Comparison of ENCODE assay signal across 8 cellular contexts in genomic region chr16:56608043-56608875, GRCh38. TPM values are rescaled to one million over a fixed set of nuclear protein-coding genes. Genes with fewer than 3 reads are reported as not detected.
DNase-seq lines count a peak whose midpoint lies in the region; ATAC-seq and TF ChIP-seq lines count a peak whose summit lies in the region.

TSS of gene MT2A (plus strand) at chr16:56608584. CDS start at chr16:56608656, 72 bp downstream.

- peak within 1 kb of the TSS; percentile 84 to 99 (median 93) for H3K27ac ChIP-seq in heart right ventricle
- H3K27ac ChIP-seq in prostate gland = peak within 1 kb of the TSS; percentile 86 to 90

- peak; percentile 72 for ATAC-seq in HG02840 (IDR thresholded peaks at IDR 0.05; ENCODE audit: low FRiP score, unreplicated experiment)
- peak; percentile 78 to 89 (median 87) for ATAC-seq in heart right ventricle

- TF ChIP-seq POLR2A in prostate gland (IDR thresholded peaks at IDR 0.05) = peak; percentile 77

- H3K9me3 ChIP-seq in heart right ventricle (no peaks in the 10 kb centered on the region), prostate gland (no peaks in the 10 kb centered on the region)

- intact Hi-C loops in T-helper 1 cell treated with Interleukin-12 subunit alpha and Interleukin-12 subunit beta and Interleukin-4 antibody, amounts not matched to agents 30 ng/mL and 1 ng/mL, for 36 hours (cut with micrococcal nuclease) = loop anchor here (1.0 to 5.0 kb wide), 14 partner anchors 9 to 1129 kb away; partner anchors contain the start of genes HERPUD1, KATNB1, MT1E and MT1F
- intact Hi-C loops in heart right ventricle (cut with DNase I) (loop anchor here in 7 of 10 donors (1.0 to 5.0 kb wide), 6 partner anchors 17 to 75 kb away; partner anchors contain the start of genes MT1X (in 6 of the 7) and MT1E (in 1 of the 7)), prostate gland (cut with DNase I) (loop anchor here (5.0 kb wide), 1 partner anchor 74 kb away; the partner anchor contains the start of gene MT1X)

- in situ Hi-C loops in GM13977 (cut with MboI; ENCODE audit: low pct_unique_long_range_greater_than_20kb, low sequenced_read_pairs, unreplicated experiment) = no loop called here

- H3K36me3 ChIP-seq in heart right ventricle (no peaks in the 10 kb centered on the region), prostate gland (no peaks in the 10 kb centered on the region)

- no peak for TF ChIP-seq CTCF in GM13977 (IDR thresholded peaks at IDR 0.05; ENCODE audit: extremely low read depth, insufficient read depth, missing control alignments)
- TF ChIP-seq CTCF in heart right ventricle (IDR thresholded peaks at IDR 0.05) = peak in 1 of 9 donors; percentile 6
- TF ChIP-seq CTCF in prostate gland (IDR thresholded peaks at IDR 0.05) = no peak

- DNase-seq in GM13977 (ENCODE audit: low spot score) (peak; percentile 95), NCI-H1436 (lab: John Stamatoyannopoulos, UW) (peak; percentile 81), amniotic epithelial cell (ENCODE audit: low read depth) (peak; percentile 97), heart right ventricle (peak; percentile 94 to 96), prostate gland (ENCODE audit: low spot score) (peak; percentile 95), ureter (ENCODE audit: low spot score) (peak; percentile 94)

- peak within 1 kb of the TSS; percentile 52 to 78 (median 72) for H3K4me3 ChIP-seq in heart right ventricle
- H3K4me3 ChIP-seq in prostate gland = peak within 1 kb of the TSS; percentile 33 to 57

- 4 to 6% methylated on average over 59 to 62 of the region's 62 CpGs for WGBS in heart right ventricle, 2 donors
- 9% methylated on average over 44 of the region's 62 CpGs for WGBS in prostate gland

- H3K27me3 ChIP-seq in heart right ventricle (no peaks in the 10 kb centered on the region), prostate gland (replicated peaks; ENCODE audit: insufficient read depth) (no peaks in the 10 kb centered on the region)

- H3K4me1 ChIP-seq in heart right ventricle = peaks cover 25 to 68% (median 60%) of the 10 kb centered on the region in 9 donors
- H3K4me1 ChIP-seq in prostate gland (replicated peaks) = peaks cover 22% of the 10 kb centered on the region

RNA-seq across cellular contexts. Expression of gene MT2A, which starts in this region (rescaled TPM):
- 314 and 350 TPM in 2 replicates for total RNA-seq in T-helper 1 cell treated with Interleukin-12 subunit alpha and Interleukin-12 subunit beta and Interleukin-4 antibody, amounts not matched to agents 30 ng/mL and 1 ng/mL, for 36 hours
- total RNA-seq in heart right ventricle (100 to 1,000 TPM in 6 of 10 donors, 10 to 100 TPM in 4; 88.8 to 354 (median 109) TPM), prostate gland (100 to 1,000 TPM; 134 to 214 TPM), ureter (113 TPM)
- 100 to 1,000 TPM; 195 to 231 TPM for polyA plus RNA-seq in heart right ventricle

Comparison
In these comparisons a context has a peak if more than half of its experiments do, and no peak if none do; other contexts are left out.
1. Peak in every context shown above with its lines: DNase-seq, ATAC-seq, H3K4me3 ChIP-seq and H3K27ac ChIP-seq.